In the genomic region with DNA sequence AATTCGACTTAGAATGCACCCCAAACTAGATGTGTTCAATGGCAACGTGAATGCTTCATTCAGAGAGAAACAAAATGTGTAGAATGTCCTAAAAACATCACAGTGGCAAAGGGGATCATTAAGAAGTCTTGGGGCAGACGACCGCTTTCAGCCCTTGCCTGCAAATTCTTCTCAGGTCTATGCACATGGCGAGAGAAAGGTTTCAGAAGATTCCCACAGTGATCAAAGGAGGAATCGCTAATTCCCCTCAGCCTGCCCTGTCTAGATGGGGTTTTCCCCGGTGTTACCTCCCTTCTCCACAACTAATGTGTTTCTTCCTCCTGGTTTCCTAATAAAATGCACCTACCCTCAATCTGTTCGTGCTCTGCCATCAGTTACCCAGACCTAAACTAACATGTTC, we compare ENCODE assay signal across 1 cellular context.
TF ChIP-seq lines count a peak whose summit lies in the region.

No MANE protein-coding gene starts in this region.

TF ChIP-seq in H1, 55 proteins besides CTCF, POLR2A, EP300 and RAD21:
- TF ChIP-seq JUN (IDR thresholded peaks at IDR 0.05; ENCODE audit: low read depth, low read length) (no peak), RFX5 (IDR thresholded peaks at IDR 0.05; ENCODE audit: borderline replicate concordance, low read depth, low read length) (no peak), SP1 (IDR thresholded peaks at IDR 0.05; ENCODE audit: low read depth, low read length) (no peak), JUND (IDR thresholded peaks at IDR 0.05; ENCODE audit: low read length) (no peak), POU5F1 (IDR thresholded peaks at IDR 0.05; ENCODE audit: low read depth, low read length) (no peak), SIX5 (IDR thresholded peaks at IDR 0.05; ENCODE audit: low read depth, low read length) (no peak), KDM1A (IDR thresholded peaks at IDR 0.05; ENCODE audit: borderline replicate concordance, low read length) (no peak), SUZ12 (IDR thresholded peaks at IDR 0.05; ENCODE audit: low read length) (no peak)
